ENCODE assay signal across 1 cellular context in the genomic region with DNA sequence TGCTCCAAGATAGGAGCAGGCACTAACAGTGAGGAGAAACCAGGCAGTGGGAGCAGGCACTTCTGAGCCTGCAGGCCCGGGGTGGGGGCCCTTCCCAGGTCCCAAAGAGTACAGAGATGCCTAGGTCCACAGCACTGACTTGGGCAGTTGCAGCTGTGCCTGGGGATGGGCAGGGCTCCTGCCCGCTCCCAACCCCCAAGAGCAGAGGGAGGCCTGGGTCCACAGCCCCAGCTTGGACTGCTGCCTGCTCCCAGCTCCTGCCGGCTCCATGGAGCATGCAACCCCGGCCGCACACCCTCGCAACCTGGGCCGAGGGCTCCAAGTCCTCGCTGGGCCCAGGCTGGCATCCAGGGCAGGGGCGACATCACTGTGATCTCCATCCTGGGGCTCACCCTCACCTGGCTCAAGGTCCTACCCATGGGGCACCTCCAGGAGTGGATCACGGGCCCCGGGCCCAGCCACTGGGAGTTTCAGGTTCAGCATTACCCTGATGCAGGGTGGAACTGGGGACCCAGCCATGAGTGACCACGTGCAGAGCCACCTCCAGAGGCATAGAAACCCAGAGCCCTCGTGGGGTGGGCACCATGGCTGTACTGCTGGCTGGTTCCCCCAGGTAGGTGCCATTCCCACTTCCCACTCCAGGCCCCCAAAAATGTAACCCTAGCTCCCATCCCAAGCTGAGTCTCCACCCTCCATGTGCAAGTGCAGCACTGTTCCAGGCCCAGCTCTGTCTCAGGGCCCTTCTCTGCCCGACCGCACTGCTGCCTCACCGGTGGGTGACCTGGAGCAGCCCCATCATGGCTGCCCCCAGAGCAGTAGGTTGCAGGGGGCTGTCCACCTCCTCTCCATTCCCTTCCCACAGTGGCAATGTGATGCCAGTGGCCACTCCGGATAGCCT.
TF ChIP-seq lines count a peak whose summit lies in the region.

No MANE protein-coding gene starts in this region.

TF ChIP-seq in GM23338, 12 proteins besides CTCF, POLR2A, EP300 and RAD21 (continued from another document):
- TF ChIP-seq, protein P1, sequence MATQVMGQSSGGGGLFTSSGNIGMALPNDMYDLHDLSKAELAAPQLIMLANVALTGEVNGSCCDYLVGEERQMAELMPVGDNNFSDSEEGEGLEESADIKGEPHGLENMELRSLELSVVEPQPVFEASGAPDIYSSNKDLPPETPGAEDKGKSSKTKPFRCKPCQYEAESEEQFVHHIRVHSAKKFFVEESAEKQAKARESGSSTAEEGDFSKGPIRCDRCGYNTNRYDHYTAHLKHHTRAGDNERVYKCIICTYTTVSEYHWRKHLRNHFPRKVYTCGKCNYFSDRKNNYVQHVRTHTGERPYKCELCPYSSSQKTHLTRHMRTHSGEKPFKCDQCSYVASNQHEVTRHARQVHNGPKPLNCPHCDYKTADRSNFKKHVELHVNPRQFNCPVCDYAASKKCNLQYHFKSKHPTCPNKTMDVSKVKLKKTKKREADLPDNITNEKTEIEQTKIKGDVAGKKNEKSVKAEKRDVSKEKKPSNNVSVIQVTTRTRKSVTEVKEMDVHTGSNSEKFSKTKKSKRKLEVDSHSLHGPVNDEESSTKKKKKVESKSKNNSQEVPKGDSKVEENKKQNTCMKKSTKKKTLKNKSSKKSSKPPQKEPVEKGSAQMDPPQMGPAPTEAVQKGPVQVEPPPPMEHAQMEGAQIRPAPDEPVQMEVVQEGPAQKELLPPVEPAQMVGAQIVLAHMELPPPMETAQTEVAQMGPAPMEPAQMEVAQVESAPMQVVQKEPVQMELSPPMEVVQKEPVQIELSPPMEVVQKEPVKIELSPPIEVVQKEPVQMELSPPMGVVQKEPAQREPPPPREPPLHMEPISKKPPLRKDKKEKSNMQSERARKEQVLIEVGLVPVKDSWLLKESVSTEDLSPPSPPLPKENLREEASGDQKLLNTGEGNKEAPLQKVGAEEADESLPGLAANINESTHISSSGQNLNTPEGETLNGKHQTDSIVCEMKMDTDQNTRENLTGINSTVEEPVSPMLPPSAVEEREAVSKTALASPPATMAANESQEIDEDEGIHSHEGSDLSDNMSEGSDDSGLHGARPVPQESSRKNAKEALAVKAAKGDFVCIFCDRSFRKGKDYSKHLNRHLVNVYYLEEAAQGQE (IDR thresholded peaks at IDR 0.05; ENCODE audit: unreplicated experiment): no peak
- TF ChIP-seq ZNF462 (CRISPR knock-in tag; IDR thresholded peaks at IDR 0.05): no peak
